ENCODE assay signal across 1 cellular context in the genomic region with DNA sequence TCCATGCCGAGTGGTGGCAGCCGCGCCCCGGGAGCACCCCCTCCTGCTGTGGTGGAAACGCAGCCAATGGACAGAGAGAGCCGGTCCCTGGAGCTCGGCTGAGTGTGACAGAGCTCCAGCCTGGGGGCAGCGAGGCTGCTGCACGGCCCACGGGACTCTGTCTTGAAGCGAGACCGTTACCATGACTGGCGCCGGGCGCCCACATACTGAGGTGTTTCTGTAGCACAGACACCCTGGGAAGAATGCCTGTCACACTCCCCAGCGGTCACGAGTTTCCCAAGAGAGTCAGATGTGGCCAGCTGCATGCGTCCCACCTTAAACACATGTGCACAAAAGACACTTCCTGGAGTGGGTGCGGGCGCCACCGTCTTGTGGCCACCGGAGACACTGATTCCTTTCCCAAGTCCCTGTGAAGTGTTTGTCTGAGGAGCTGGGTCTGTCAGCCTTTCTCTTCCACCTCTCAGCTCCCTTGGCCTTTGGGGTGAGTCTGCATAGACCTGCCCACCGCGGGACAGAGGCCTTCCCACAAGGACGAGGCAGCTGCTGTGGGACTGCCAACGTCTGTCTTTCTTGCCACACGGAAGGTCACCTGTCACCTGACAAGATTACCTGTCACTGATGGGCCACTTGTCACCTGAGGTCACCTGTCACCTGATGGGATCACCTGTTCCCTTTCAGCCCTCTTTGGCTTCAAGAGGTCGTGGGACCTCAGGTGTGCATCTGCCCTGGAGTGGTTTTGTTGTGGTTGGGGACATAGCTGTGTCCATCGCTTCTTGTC.
TF ChIP-seq lines count a peak whose summit lies in the region.

No MANE protein-coding gene starts in this region.

TF ChIP-seq in HepG2, 621 proteins besides CTCF, POLR2A, EP300 and RAD21 (continued from another document):
- TF ChIP-seq, protein P1, sequence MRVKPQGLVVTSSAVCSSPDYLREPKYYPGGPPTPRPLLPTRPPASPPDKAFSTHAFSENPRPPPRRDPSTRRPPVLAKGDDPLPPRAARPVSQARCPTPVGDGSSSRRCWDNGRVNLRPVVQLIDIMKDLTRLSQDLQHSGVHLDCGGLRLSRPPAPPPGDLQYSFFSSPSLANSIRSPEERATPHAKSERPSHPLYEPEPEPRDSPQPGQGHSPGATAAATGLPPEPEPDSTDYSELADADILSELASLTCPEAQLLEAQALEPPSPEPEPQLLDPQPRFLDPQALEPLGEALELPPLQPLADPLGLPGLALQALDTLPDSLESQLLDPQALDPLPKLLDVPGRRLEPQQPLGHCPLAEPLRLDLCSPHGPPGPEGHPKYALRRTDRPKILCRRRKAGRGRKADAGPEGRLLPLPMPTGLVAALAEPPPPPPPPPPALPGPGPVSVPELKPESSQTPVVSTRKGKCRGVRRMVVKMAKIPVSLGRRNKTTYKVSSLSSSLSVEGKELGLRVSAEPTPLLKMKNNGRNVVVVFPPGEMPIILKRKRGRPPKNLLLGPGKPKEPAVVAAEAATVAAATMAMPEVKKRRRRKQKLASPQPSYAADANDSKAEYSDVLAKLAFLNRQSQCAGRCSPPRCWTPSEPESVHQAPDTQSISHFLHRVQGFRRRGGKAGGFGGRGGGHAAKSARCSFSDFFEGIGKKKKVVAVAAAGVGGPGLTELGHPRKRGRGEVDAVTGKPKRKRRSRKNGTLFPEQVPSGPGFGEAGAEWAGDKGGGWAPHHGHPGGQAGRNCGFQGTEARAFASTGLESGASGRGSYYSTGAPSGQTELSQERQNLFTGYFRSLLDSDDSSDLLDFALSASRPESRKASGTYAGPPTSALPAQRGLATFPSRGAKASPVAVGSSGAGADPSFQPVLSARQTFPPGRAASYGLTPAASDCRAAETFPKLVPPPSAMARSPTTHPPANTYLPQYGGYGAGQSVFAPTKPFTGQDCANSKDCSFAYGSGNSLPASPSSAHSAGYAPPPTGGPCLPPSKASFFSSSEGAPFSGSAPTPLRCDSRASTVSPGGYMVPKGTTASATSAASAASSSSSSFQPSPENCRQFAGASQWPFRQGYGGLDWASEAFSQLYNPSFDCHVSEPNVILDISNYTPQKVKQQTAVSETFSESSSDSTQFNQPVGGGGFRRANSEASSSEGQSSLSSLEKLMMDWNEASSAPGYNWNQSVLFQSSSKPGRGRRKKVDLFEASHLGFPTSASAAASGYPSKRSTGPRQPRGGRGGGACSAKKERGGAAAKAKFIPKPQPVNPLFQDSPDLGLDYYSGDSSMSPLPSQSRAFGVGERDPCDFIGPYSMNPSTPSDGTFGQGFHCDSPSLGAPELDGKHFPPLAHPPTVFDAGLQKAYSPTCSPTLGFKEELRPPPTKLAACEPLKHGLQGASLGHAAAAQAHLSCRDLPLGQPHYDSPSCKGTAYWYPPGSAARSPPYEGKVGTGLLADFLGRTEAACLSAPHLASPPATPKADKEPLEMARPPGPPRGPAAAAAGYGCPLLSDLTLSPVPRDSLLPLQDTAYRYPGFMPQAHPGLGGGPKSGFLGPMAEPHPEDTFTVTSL (CRISPR knock-in tag; IDR thresholded peaks at IDR 0.05; ENCODE audit: borderline replicate concordance), result no peak
- TF ChIP-seq REXO4 (CRISPR knock-in tag; IDR thresholded peaks at IDR 0.05; ENCODE audit: borderline replicate concordance) (no peak), GATA4 (IDR thresholded peaks at IDR 0.05; ENCODE audit: borderline replicate concordance, low read depth) (no peak), ZNF326 (CRISPR knock-in tag; IDR thresholded peaks at IDR 0.05; ENCODE audit: borderline replicate concordance) (no peak)
TF ChIP-seq in HepG2: peak in this region for 0.
